In genomic region chr7:149773446-149774236, GRCh38 we compare ENCODE assay signal across 8 cellular contexts. TPM values are rescaled to one million over a fixed set of nuclear protein-coding genes. Genes with fewer than 3 reads are reported as not detected.
DNase-seq lines count a peak whose midpoint lies in the region; ATAC-seq and TF ChIP-seq lines count a peak whose summit lies in the region.

ZNF467 (minus strand) TSS chr7:149773588; CDS start chr7:149771032, 2,556 bp downstream.

- intact Hi-C loops in mammary epithelial cell (cut with micrococcal nuclease) = no loop called here

- H3K9ac ChIP-seq in SK-N-SH (no peak within 1 kb of the TSS), mammary epithelial cell (ENCODE audit: insufficient read depth, low read length) (no peak within 1 kb of the TSS)

- H3K79me2 ChIP-seq in SK-N-SH (ENCODE audit: insufficient read depth) (no peaks in the 10 kb centered on the region), mammary epithelial cell (ENCODE audit: insufficient read depth, low read length) (no peaks in the 10 kb centered on the region)

- in situ Hi-C loops in mammary epithelial cell (cut with MboI; ENCODE audit: low sequenced_read_pairs in 2 of 2) = no loop called here

- CTCF ChIA-PET in SK-N-SH (lab: Yijun Ruan, JAX) (interaction anchor here (1.4 to 12.5 kb wide), 5 partner anchors 16 to 33 kb away, joined by 3 to 132 read pairs (median 5); no protein-coding TSS in a partner anchor), mammary epithelial cell (lab: Charles Lee; ENCODE audit: low non-redundant PET) (no interaction called here)

- peak within 1 kb of the TSS; percentile 63; the same call in 1 of the 2 replicates for H2AFZ ChIP-seq in SK-N-SH (ENCODE audit: low read depth)
- peak within 1 kb of the TSS; percentile 33 for H2AFZ ChIP-seq in mammary epithelial cell (ENCODE audit: low read depth, low read length)

- H3K9me2 ChIP-seq in SK-N-SH = no peaks in the 10 kb centered on the region

- dilution Hi-C loops in mammary epithelial cell (cut with HindIII; ENCODE audit: low sequenced_read_pairs) = no loop called here

- peaks cover 14% of the 10 kb centered on the region for H3F3A ChIP-seq in SK-N-SH (replicated peaks; ENCODE audit: insufficient read depth)

- BruUV-seq in mammary epithelial cell (replicated peaks; lab: Mats Ljungman, UMichigan) = no TSS peak

- peak within 1 kb of the TSS; percentile 92 for H3K4me2 ChIP-seq in SK-N-SH
- peak within 1 kb of the TSS; percentile 95 for H3K4me2 ChIP-seq in mammary epithelial cell (ENCODE audit: insufficient read depth, low read depth, low read length)

- H3K27me3 ChIP-seq in SK-N-SH (ENCODE audit: insufficient read depth) = peaks cover 3% of the 10 kb centered on the region; the same call in 1 of the 2 replicates
- peaks cover 8% of the 10 kb centered on the region for H3K27me3 ChIP-seq in mammary epithelial cell (ENCODE audit: insufficient read depth, low read length)
- H3K27me3 ChIP-seq in kidney epithelial cell (ENCODE audit: control insufficient read depth, insufficient read depth, low read length) = peaks cover 50% of the 10 kb centered on the region

- H3K4me3 ChIP-seq in SK-N-SH (ENCODE audit: low read depth in 2 of 2, low read length in 1 of 2) = peak within 1 kb of the TSS; percentile 61 to 78
- peak within 1 kb of the TSS; percentile 50 to 78 (median 60) for H3K4me3 ChIP-seq in mammary epithelial cell (replicated peaks in 1 of 3; ENCODE audit: insufficient read depth in 1 of 3, low read depth in 2 of 3, low read length in 3 of 3)
- H3K4me3 ChIP-seq in kidney epithelial cell (ENCODE audit: low read depth, low read length) = peak within 1 kb of the TSS; percentile 52

- peak; percentile 73 for DNase-seq in SK-N-SH
- DNase-seq in T follicular helper cell (ENCODE audit: low read depth) = peak; percentile 53
- no peak for DNase-seq in mammary epithelial cell
- no peak for DNase-seq in kidney epithelial cell (ENCODE audit: low read depth)
- DNase-seq in stimulated activated CD4-positive, alpha-beta T cell treated with anti-CD3 and anti-CD28 coated beads, Interleukin-1b, Interleukin-23, amount 100 ng/mL, for 4 hours (ENCODE audit: low read depth in 2 of 2) = peak; percentile 32 to 39
- DNase-seq in cerebellum (ENCODE audit: low spot score) = no peak
- DNase-seq in NCI-H187 treated with DMSO at 0.1 percent for 48 hours (lab: John Stamatoyannopoulos, UW) = no peak

- 16% methylated on average over 41 of the region's 57 CpGs for WGBS in SK-N-SH (ENCODE audit: low lambda C conversion rate)
- WGBS in mammary epithelial cell (ENCODE audit: low coverage, missing lambda C conversion rate) = 4% methylated on average over 5 of the region's 57 CpGs

- H3K9me3 ChIP-seq in SK-N-SH (no peaks in the 10 kb centered on the region), mammary epithelial cell (replicated peaks; ENCODE audit: insufficient read depth, low read length) (no peaks in the 10 kb centered on the region)

- H3K27ac ChIP-seq in SK-N-SH (ENCODE audit: low read depth in 2 of 2, low read length in 1 of 2) (peak within 1 kb of the TSS in 1 of 2 experiments; percentile 58; a peak in 1 of 4 replicates), mammary epithelial cell (ENCODE audit: insufficient read depth, low read depth, low read length) (no peak within 1 kb of the TSS)

- POLR2A ChIA-PET in SK-N-SH (lab: Yijun Ruan, JAX) = no interaction called here

- H4K20me1 ChIP-seq in SK-N-SH (ENCODE audit: insufficient read depth) (no peaks in the 10 kb centered on the region), mammary epithelial cell (ENCODE audit: insufficient read depth, low read length) (no peaks in the 10 kb centered on the region)

- H3K4me1 ChIP-seq in SK-N-SH (ENCODE audit: control insufficient read depth in 1 of 2, insufficient read depth in 2 of 2, low read depth in 1 of 2, low read length in 1 of 2) (peaks cover 4 to 39% of the 10 kb centered on the region in 2 experiments; a peak in 1 of 4 replicates), mammary epithelial cell (ENCODE audit: insufficient read depth, low read length) (peaks cover 10% of the 10 kb centered on the region)

- peaks cover 0 to 4% of the 10 kb centered on the region in 2 experiments for H3K36me3 ChIP-seq in SK-N-SH (replicated peaks in 1 of 2; ENCODE audit: control insufficient read depth in 1 of 2, insufficient read depth in 2 of 2, low read length in 1 of 2)
- no peaks in the 10 kb centered on the region for H3K36me3 ChIP-seq in mammary epithelial cell (ENCODE audit: insufficient read depth, low read length)
- H3K36me3 ChIP-seq in kidney epithelial cell (ENCODE audit: control insufficient read depth, insufficient read depth, low read length) = no peaks in the 10 kb centered on the region

- TF ChIP-seq RAD21 in SK-N-SH (IDR thresholded peaks at IDR 0.05; ENCODE audit: low read length) = no peak

- TF ChIP-seq CTCF in SK-N-SH (IDR thresholded peaks at IDR 0.05) = no peak
- no peak for TF ChIP-seq CTCF in mammary epithelial cell (conservative IDR thresholded peaks at IDR 0.05 in 1 of 2, IDR thresholded peaks at IDR 0.05 in 1 of 2; ENCODE audit: extremely low read depth in 1 of 2, insufficient read depth in 1 of 2, low read depth in 1 of 2, low read length in 2 of 2)
- TF ChIP-seq CTCF in kidney epithelial cell (IDR thresholded peaks at IDR 0.05; ENCODE audit: insufficient read depth, low read length, poor library complexity, severe bottlenecking) = no peak

- no peak for ATAC-seq in SK-N-SH treated with all-trans-retinoic acid at 6 μM for 48 hours

- no peak for TF ChIP-seq EP300 in SK-N-SH (IDR thresholded peaks at IDR 0.05; ENCODE audit: borderline replicate concordance in 1 of 2, low read depth in 1 of 2, low read length in 1 of 2)

TF ChIP-seq in SK-N-SH, 30 proteins besides CTCF, POLR2A, EP300 and RAD21:
- no peak for TF ChIP-seq CHD2 (IDR thresholded peaks at IDR 0.05; ENCODE audit: low read length, partially characterized antibody)
TF ChIP-seq in SK-N-SH: peak in this region for 0.

TF ChIP-seq in SK-N-SH treated with all-trans-retinoic acid at 6 μM for 48 hours, 23 proteins besides CTCF, POLR2A, EP300 and RAD21:
- no peak for TF ChIP-seq PATZ1 (CRISPR knock-in tag; IDR thresholded peaks at IDR 0.05; ENCODE audit: borderline replicate concordance)
- no peak for TF ChIP-seq POU6F1 (CRISPR knock-in tag; IDR thresholded peaks at IDR 0.05; ENCODE audit: borderline replicate concordance, low read depth)
- TF ChIP-seq ZFP30 (CRISPR knock-in tag; IDR thresholded peaks at IDR 0.05) = no peak
- no peak for TF ChIP-seq OSR1 (CRISPR knock-in tag; IDR thresholded peaks at IDR 0.05)
- TF ChIP-seq BACH2 (CRISPR knock-in tag; IDR thresholded peaks at IDR 0.05; ENCODE audit: borderline replicate concordance) = no peak
- TF ChIP-seq ZNF70 (CRISPR knock-in tag; IDR thresholded peaks at IDR 0.05) = no peak
- TF ChIP-seq CSDC2 (CRISPR knock-in tag; IDR thresholded peaks at IDR 0.05) = no peak
- TF ChIP-seq PPARA (CRISPR knock-in tag; IDR thresholded peaks at IDR 0.05; ENCODE audit: borderline replicate concordance) = no peak
- TF ChIP-seq CSRNP3 (CRISPR knock-in tag; IDR thresholded peaks at IDR 0.05) = no peak
- TF ChIP-seq RARB (CRISPR knock-in tag; IDR thresholded peaks at IDR 0.05) = no peak
- TF ChIP-seq ZFP3 (CRISPR knock-in tag; IDR thresholded peaks at IDR 0.05) = no peak
- no peak for TF ChIP-seq ZNF565 (CRISPR knock-in tag; conservative IDR thresholded peaks at IDR 0.05; ENCODE audit: low read depth)

RNA-seq across cellular contexts. Expression of gene ZNF467, which starts in this region (rescaled TPM):
- polyA plus RNA-seq in SK-N-SH (2012; rRNA removed) (2.6 and 4.1 TPM in 2 replicates), mammary epithelial cell (0.28 TPM)
- 2.1 and 3.1 TPM in 2 replicates for polyA plus RNA-seq in SK-N-SH (2012; cell fraction: cytosol; rRNA removed)
- 10.0 and 12.6 TPM in 2 replicates for polyA plus RNA-seq in SK-N-SH (2012; cell fraction: nucleus; rRNA removed)
- total RNA-seq in mammary epithelial cell (1 to 10 TPM in 1 of 2 donors, under 1 TPM in 1; 0.17 to 4.0 TPM), kidney epithelial cell (0.48 TPM in 1 of 2 replicates, not detected in the other), cerebellum (3.2 TPM)
- polyA minus RNA-seq in mammary epithelial cell = not detected

Comparison
In these comparisons a context has a peak if more than half of its experiments do, and no peak if none do; other contexts are left out.
1. DNase-seq: peak in SK-N-SH (single experiment), T follicular helper cell (single experiment) and stimulated activated CD4-positive, alpha-beta T cell treated with anti-CD3 and anti-CD28 coated beads, Interleukin-1b, Interleukin-23, amount 100 ng/mL, for 4 hours (2 of 2); none in mammary epithelial cell (single experiment), kidney epithelial cell (single experiment), cerebellum (single experiment) and NCI-H187 treated with DMSO at 0.1 percent for 48 hours (single experiment).
2. Peak in every context shown above with its lines, with median percentiles within 50 percentile points of each other: H3K4me3 ChIP-seq.